Comparison of ENCODE assay signal across 17 cellular contexts in the genomic region with DNA sequence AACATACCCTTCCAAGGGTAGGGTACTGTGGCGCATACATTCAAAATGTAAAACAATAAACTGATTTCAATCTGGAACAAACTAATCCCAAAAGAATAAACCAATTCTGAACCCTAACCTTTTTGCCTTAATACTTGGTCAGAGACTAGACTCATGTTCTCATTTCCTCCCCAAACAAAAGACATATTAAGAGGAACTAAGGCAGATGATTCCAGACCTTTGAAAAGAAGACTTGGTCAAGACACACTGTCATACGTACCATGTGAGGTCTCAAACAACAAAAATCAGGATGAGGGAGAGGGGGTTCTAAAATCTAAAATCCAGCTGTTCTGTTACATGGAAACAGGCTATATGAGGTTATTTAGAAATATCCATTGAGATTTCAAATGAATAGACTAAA.
DNase-seq lines count a peak whose midpoint lies in the region; ATAC-seq and TF ChIP-seq lines count a peak whose summit lies in the region.
"Had no signal": no experiment of that assay in that cellular context is flagged by ENCODE, and none has a peak within 500 bp of the region (broad histone marks: within the 10 kb centered on the region; RNA-seq: fewer than 3 reads in every experiment).

No MANE protein-coding gene starts in this region.

- peaks cover 76% of the 10 kb centered on the region for H3K4me1 ChIP-seq in OCI-LY7 (ENCODE audit: insufficient read depth, low read length, poor library complexity, severe bottlenecking)

- BruUV-seq in OCI-LY7 (replicated peaks; lab: Mats Ljungman, UMichigan), result no TSS peak

- intact Hi-C loops in OCI-LY7 (cut with micrococcal nuclease; ENCODE audit: unreplicated experiment), result no loop called here

- peak overlapping the region; percentile 47 for H3K27ac Mint-ChIP-seq in activated naive CD8-positive, alpha-beta T cell
- H3K27ac Mint-ChIP-seq in activated naive CD8-positive, alpha-beta T cell treated with anti-CD3 and anti-CD28 coated beads for 36 hours, result no peak overlapping the region
- H3K27ac Mint-ChIP-seq in naive B cell, result peak overlapping the region in 5 of 6 donors; percentile 0 to 26 (median 22)
- H3K27ac Mint-ChIP-seq: HFFc6, IgD-negative memory B cell had no signal

- CTCF ChIA-PET in OCI-LY7 (lab: Charles Lee; ENCODE audit: unreplicated experiment), result no interaction called here

- POLR2A ChIA-PET in OCI-LY7 (lab: Charles Lee), result interaction anchor here (0.6 to 2.4 kb wide), 11 partner anchors 10 to 103 kb away, joined by 3 to 10 read pairs (median 3); no protein-coding TSS in a partner anchor

- no peaks in the 10 kb centered on the region for H3K27me3 Mint-ChIP-seq in activated naive CD8-positive, alpha-beta T cell
- H3K27me3 Mint-ChIP-seq in activated naive CD8-positive, alpha-beta T cell treated with anti-CD3 and anti-CD28 coated beads for 36 hours, result no peaks in the 10 kb centered on the region
- no peaks in the 10 kb centered on the region for H3K27me3 Mint-ChIP-seq in naive B cell

- H3K27ac ChIP-seq in OCI-LY7 (ENCODE audit: low read depth, low read length, poor library complexity, severe bottlenecking), result peak overlapping the region; percentile 71
- H3K27ac ChIP-seq: C4-2B had no signal

- H3K4me2 ChIP-seq in OCI-LY7 (ENCODE audit: low read length), result peak overlapping the region; percentile 62

- TF ChIP-seq CTCF in OCI-LY7 (conservative IDR thresholded peaks at IDR 0.05; ENCODE audit: low read length), result no peak

- H2AFZ ChIP-seq in OCI-LY7 (ENCODE audit: low read length), result no peak overlapping the region; the same call in 1 of the 2 replicates

- H3K9me3 ChIP-seq in OCI-LY7 (ENCODE audit: low read length), result no peaks in the 10 kb centered on the region

- ATAC-seq in naive B cell (ENCODE audit: low read depth in 2 of 2) (peak; percentile 56 to 64), HG02571 (IDR thresholded peaks at IDR 0.05; ENCODE audit: unreplicated experiment) (no peak)
- ATAC-seq: Panc1 had no signal

- no peaks in the 10 kb centered on the region for H3K9me2 ChIP-seq in OCI-LY7 (ENCODE audit: insufficient read depth, low read length)

- peak overlapping the region; percentile 7 for H3K4me3 ChIP-seq in OCI-LY7 (ENCODE audit: low read depth, low read length, poor library complexity, severe bottlenecking)

- peaks cover 72% of the 10 kb centered on the region for H3K79me2 ChIP-seq in OCI-LY7 (ENCODE audit: insufficient read depth, low read depth, low read length)

- DNase-seq in activated naive CD8-positive, alpha-beta T cell treated with anti-CD3 and anti-CD28 coated beads for 36 hours, result no peak
- DNase-seq in OCI-LY7 (ENCODE audit: low spot score) (peak; percentile 71), naive B cell (no peak), mesenteric fat pad (ENCODE audit: low spot score) (no peak), NCI-H1105 (lab: John Stamatoyannopoulos, UW) (no peak)
- no peak for DNase-seq in activated naive CD4-positive, alpha-beta T cell treated with anti-CD3 and anti-CD28 coated beads, Interleukin-2, amount 50 U/mL, for 16 hours
- DNase-seq: DMS79, GDM1, HFFc6, NCI-H1048, NCI-H1694, Right ventricle myocardium superior had no signal

- no peaks in the 10 kb centered on the region for H4K20me1 ChIP-seq in OCI-LY7 (ENCODE audit: insufficient read depth, low read length)

- peaks cover 36% of the 10 kb centered on the region for H3K4me1 Mint-ChIP-seq in activated naive CD8-positive, alpha-beta T cell (ENCODE audit: low read depth)
- peaks cover 42% of the 10 kb centered on the region for H3K4me1 Mint-ChIP-seq in activated naive CD8-positive, alpha-beta T cell treated with anti-CD3 and anti-CD28 coated beads for 36 hours
- H3K4me1 Mint-ChIP-seq in naive B cell, result peaks cover 38 to 61% (median 52%) of the 10 kb centered on the region in 3 donors

- H3K36me3 Mint-ChIP-seq in activated naive CD8-positive, alpha-beta T cell, result peaks cover 14% of the 10 kb centered on the region
- peaks cover 41% of the 10 kb centered on the region for H3K36me3 Mint-ChIP-seq in activated naive CD8-positive, alpha-beta T cell treated with anti-CD3 and anti-CD28 coated beads for 36 hours
- peaks cover 9% of the 10 kb centered on the region in 2 donors for H3K36me3 Mint-ChIP-seq in naive B cell

- H3K36me3 ChIP-seq in OCI-LY7 (ENCODE audit: insufficient read depth, low read length), result peaks cover 79% of the 10 kb centered on the region

- H3K4me3 Mint-ChIP-seq in activated naive CD8-positive, alpha-beta T cell, result no peak overlapping the region
- H3K4me3 Mint-ChIP-seq in activated naive CD8-positive, alpha-beta T cell treated with anti-CD3 and anti-CD28 coated beads for 36 hours, result no peak overlapping the region
- peak overlapping the region in 3 of 8 donors; percentile 0 to 45 (median 32) for H3K4me3 Mint-ChIP-seq in naive B cell
- H3K4me3 Mint-ChIP-seq: HFFc6, IgD-negative memory B cell had no signal

- no peaks in the 10 kb centered on the region for H3K9me3 Mint-ChIP-seq in activated naive CD8-positive, alpha-beta T cell (ENCODE audit: low read depth)
- no peaks in the 10 kb centered on the region for H3K9me3 Mint-ChIP-seq in activated naive CD8-positive, alpha-beta T cell treated with anti-CD3 and anti-CD28 coated beads for 36 hours
- H3K9me3 Mint-ChIP-seq in naive B cell, result peaks cover 0 to 2% (median 0%) of the 10 kb centered on the region in 7 donors
- H3K9me3 Mint-ChIP-seq: HFFc6, IgD-negative memory B cell had no signal
